10 cellular contexts compared by ENCODE assay signal in genomic region chr1:203076031-203076511, GRCh38. TPM values are rescaled to one million over a fixed set of nuclear protein-coding genes. Genes with fewer than 3 reads are reported as not detected.
DNase-seq lines count a peak whose midpoint lies in the region; ATAC-seq and TF ChIP-seq lines count a peak whose summit lies in the region.
"Had no signal": no experiment of that assay in that cellular context is flagged by ENCODE, and none has a peak within 500 bp of the region (broad histone marks: within the 10 kb centered on the region; RNA-seq: fewer than 3 reads in every experiment).

No MANE protein-coding gene starts in this region.

- CTCF ChIA-PET in activated naive CD4-positive, alpha-beta T cell treated with anti-CD3 and anti-CD28 coated beads, Interleukin-2, amount 10 ng/mL, durations not matched to agents 7 days and 5 days (lab: Charles Lee), result interaction anchor here (1.6 kb wide), 1 partner anchor 140 kb away, joined by 6 read pairs; no protein-coding TSS in a partner anchor

- peaks cover 23% of the 10 kb centered on the region for H3K4me1 ChIP-seq in mononuclear cell (ENCODE audit: insufficient read depth, low read length)
- H3K4me1 ChIP-seq in upper lobe of right lung, result peaks cover 8% of the 10 kb centered on the region
- H3K4me1 ChIP-seq: parathyroid adenoma had no signal

- peaks cover 63% of the 10 kb centered on the region for H3K27me3 Mint-ChIP-seq in activated naive CD4-positive, alpha-beta T cell treated with anti-CD3 and anti-CD28 coated beads, Interleukin-2, amount 10 ng/mL, durations not matched to agents 7 days and 5 days
- peaks cover 81 to 91% of the 10 kb centered on the region in 2 donors for H3K27me3 Mint-ChIP-seq in effector memory CD8-positive, alpha-beta T cell

- peaks cover 8% of the 10 kb centered on the region for H3K4me1 Mint-ChIP-seq in activated naive CD4-positive, alpha-beta T cell treated with anti-CD3 and anti-CD28 coated beads, Interleukin-2, amount 10 ng/mL, durations not matched to agents 7 days and 5 days
- H3K4me1 Mint-ChIP-seq in effector memory CD8-positive, alpha-beta T cell (ENCODE audit: low read depth in 2 of 2), result peaks cover 4% of the 10 kb centered on the region in 2 donors

- DNase-seq in activated naive CD4-positive, alpha-beta T cell treated with anti-CD3 and anti-CD28 coated beads, Interleukin-2, amount 10 ng/mL, durations not matched to agents 7 days and 5 days, result no peak
- no peak for DNase-seq in activated naive CD4-positive, alpha-beta T cell (lab: John Stamatoyannopoulos, UW)
- no peak for DNase-seq in effector memory CD8-positive, alpha-beta T cell
- DNase-seq in upper lobe of right lung (no peak), NCI-H1092 treated with DMSO at 0.1 percent for 48 hours (lab: John Stamatoyannopoulos, UW) (no peak), NK-92 (lab: John Stamatoyannopoulos, UW; ENCODE audit: unreplicated experiment) (no peak)
- DNase-seq: AML-193 had no signal

- no peaks in the 10 kb centered on the region for H3K36me3 ChIP-seq in upper lobe of right lung

- TF ChIP-seq CTCF in upper lobe of right lung (IDR thresholded peaks at IDR 0.05), result no peak

- no peak for ATAC-seq in effector memory CD8-positive, alpha-beta T cell (replicated peaks)
- ATAC-seq in upper lobe of right lung, result peak; percentile 74
- ATAC-seq in HG02884 (IDR thresholded peaks at IDR 0.05; ENCODE audit: unreplicated experiment), result no peak

- H3K9me3 Mint-ChIP-seq in activated naive CD4-positive, alpha-beta T cell treated with anti-CD3 and anti-CD28 coated beads, Interleukin-2, amount 10 ng/mL, durations not matched to agents 7 days and 5 days, result no peaks in the 10 kb centered on the region
- H3K9me3 Mint-ChIP-seq in effector memory CD8-positive, alpha-beta T cell, result no peaks in the 10 kb centered on the region

- H3K4me3 ChIP-seq in mononuclear cell (ENCODE audit: low read length), result peak overlapping the region; percentile 35
- peak overlapping the region; percentile 47 for H3K4me3 ChIP-seq in upper lobe of right lung

- no peak overlapping the region for H3K27ac Mint-ChIP-seq in activated naive CD4-positive, alpha-beta T cell treated with anti-CD3 and anti-CD28 coated beads, Interleukin-2, amount 10 ng/mL, durations not matched to agents 7 days and 5 days
- peak overlapping the region in 1 of 2 donors; percentile 36 for H3K27ac Mint-ChIP-seq in effector memory CD8-positive, alpha-beta T cell

- H3K27ac ChIP-seq in upper lobe of right lung, result no peak overlapping the region
- H3K27ac ChIP-seq: parathyroid adenoma had no signal

- intact Hi-C loops in upper lobe of right lung (cut with DNase I), result no loop called here

- peaks cover 6% of the 10 kb centered on the region for H3K36me3 Mint-ChIP-seq in activated naive CD4-positive, alpha-beta T cell treated with anti-CD3 and anti-CD28 coated beads, Interleukin-2, amount 10 ng/mL, durations not matched to agents 7 days and 5 days
- no peaks in the 10 kb centered on the region for H3K36me3 Mint-ChIP-seq in effector memory CD8-positive, alpha-beta T cell (ENCODE audit: insufficient read depth)

- H3K9me3 ChIP-seq in mononuclear cell (ENCODE audit: low read depth, low read length) (no peaks in the 10 kb centered on the region), upper lobe of right lung (no peaks in the 10 kb centered on the region)

- H3K27me3 ChIP-seq in mononuclear cell (ENCODE audit: insufficient read depth, low read length), result peaks cover 3% of the 10 kb centered on the region
- peaks cover 7% of the 10 kb centered on the region for H3K27me3 ChIP-seq in upper lobe of right lung

- H3K4me3 Mint-ChIP-seq in activated naive CD4-positive, alpha-beta T cell treated with anti-CD3 and anti-CD28 coated beads, Interleukin-2, amount 10 ng/mL, durations not matched to agents 7 days and 5 days, result peak overlapping the region; percentile 52
- peak overlapping the region; percentile 34 to 71 for H3K4me3 Mint-ChIP-seq in effector memory CD8-positive, alpha-beta T cell

RNA-seq across cellular contexts. Expression of gene MYOG, which starts 9.7 kb away (rescaled TPM):
- not detected for total RNA-seq in mononuclear cell
- total RNA-seq in upper lobe of right lung, result not detected

RNA-seq across cellular contexts. Expression of gene PPFIA4, which starts 49.8 kb away (rescaled TPM):
- total RNA-seq in mononuclear cell (0.73 TPM), upper lobe of right lung (1.3 TPM)

RNA-seq across cellular contexts. Expression of gene ADORA1, which starts 51.5 kb away (rescaled TPM):
- total RNA-seq in mononuclear cell, result not detected
- total RNA-seq in upper lobe of right lung, result 4.1 TPM
